9 cellular contexts compared by ENCODE assay signal in genomic region chr16:89316701-89317100, GRCh38.
DNase-seq lines count a peak whose midpoint lies in the region; ATAC-seq, FAIRE-seq and TF ChIP-seq lines count a peak whose summit lies in the region.
"Had no signal": no experiment of that assay in that cellular context is flagged by ENCODE, and none has a peak within 500 bp of the region (broad histone marks: within the 10 kb centered on the region; RNA-seq: fewer than 3 reads in every experiment).

No MANE protein-coding gene starts in this region.

- BruUV-seq in K562 (replicated peaks; lab: Mats Ljungman, UMichigan), result no TSS peak

- TF ChIP-seq CTCF in AG04450 (IDR thresholded peaks at IDR 0.05; ENCODE audit: low read depth, low read length), result no peak
- TF ChIP-seq CTCF in HEK293 (tag by site-specific recombination; IDR thresholded peaks at IDR 0.05), result no peak
- no peak for TF ChIP-seq CTCF in K562 (IDR thresholded peaks at IDR 0.05 in 2 of 3, conservative IDR thresholded peaks at IDR 0.05 in 1 of 3; ENCODE audit: insufficient read depth in 2 of 3, low read depth in 1 of 3, low read length in 3 of 3)
- no peak for TF ChIP-seq CTCF in testis (IDR thresholded peaks at IDR 0.05)

- in situ Hi-C loops in K562 (cut with MboI), result no loop called here
- in situ Hi-C loops in ACHN (cut with HindIII; ENCODE audit: low pct_ligation_motif_present, low pct_unique_long_range_greater_than_20kb, low sequenced_read_pairs), result no loop called here

- peak overlapping the region in 1 of 2 experiments; percentile 66; a peak in 1 of 4 replicates for H3K9ac ChIP-seq in K562 (ENCODE audit: insufficient read depth in 1 of 2, low read depth in 2 of 2, low read length in 2 of 2)

- no peak overlapping the region for H3K4me3 ChIP-seq in AG04450 (ENCODE audit: low read depth, low read length)
- H3K4me3 ChIP-seq in HEK293 (ENCODE audit: low read depth, low read length), result no peak overlapping the region
- no peak overlapping the region for H3K4me3 ChIP-seq in K562
- H3K4me3 ChIP-seq in testis, result no peak overlapping the region

- peaks cover 99% of the 10 kb centered on the region for H3K79me2 ChIP-seq in K562 (ENCODE audit: control insufficient read depth, insufficient read depth, low read length)

- peak overlapping the region; percentile 93 to 99 (median 98) for H3K27ac Mint-ChIP-seq in naive thymus-derived CD8-positive, alpha-beta T cell

- H3K36me3 ChIP-seq in HEK293 (ENCODE audit: control insufficient read depth in 2 of 2, insufficient read depth in 1 of 2, low read length in 2 of 2) (peaks cover 0 to 53% of the 10 kb centered on the region in 2 experiments; a peak in 1 of 3 replicates), K562 (ENCODE audit: control insufficient read depth, insufficient read depth, low read length) (peaks cover 63% of the 10 kb centered on the region; the same call in 2 of the 3 replicates), testis (ENCODE audit: low read depth, missing control alignments) (no peaks in the 10 kb centered on the region)

- peaks cover 66% of the 10 kb centered on the region for H4K20me1 ChIP-seq in K562 (replicated peaks; ENCODE audit: control insufficient read depth, insufficient read depth, low read length)

- H3K4me1 Mint-ChIP-seq in naive thymus-derived CD8-positive, alpha-beta T cell, result peaks cover 48 to 99% (median 94%) of the 10 kb centered on the region in 4 donors

- H3K27ac ChIP-seq in AG04450 (ENCODE audit: low read depth, low read length), result peak overlapping the region; percentile 52
- H3K27ac ChIP-seq in HEK293 (ENCODE audit: extremely low read depth, low read depth, low read length), result no peak overlapping the region
- H3K27ac ChIP-seq in K562 (ENCODE audit: extremely low read depth, low read depth, low read length), result no peak overlapping the region
- H3K27ac ChIP-seq in testis, result no peak overlapping the region

- H3K9me3 ChIP-seq in AG04450 (ENCODE audit: control insufficient read depth, insufficient read depth, low read length) (peaks cover 13% of the 10 kb centered on the region; the same call in 1 of the 2 replicates), HEK293 (ENCODE audit: control insufficient read depth, insufficient read depth, low read depth, low read length) (no peaks in the 10 kb centered on the region), K562 (replicated peaks; ENCODE audit: control insufficient read depth, insufficient read depth, low read depth, low read length) (no peaks in the 10 kb centered on the region), testis (no peaks in the 10 kb centered on the region)

- H3K4me1 ChIP-seq in HEK293 (ENCODE audit: control insufficient read depth, insufficient read depth, low read length) (peaks cover 18% of the 10 kb centered on the region), K562 (replicated peaks in 1 of 2; ENCODE audit: control insufficient read depth in 2 of 2, insufficient read depth in 2 of 2, low read length in 2 of 2) (peaks cover 50 to 82% of the 10 kb centered on the region in 2 experiments), testis (peaks cover 33% of the 10 kb centered on the region)

- no peak for FAIRE-seq in K562 (lab: Jason Lieb, UNC)

- POLR2A ChIA-PET in AG04450 (lab: Yijun Ruan, JAX), result no interaction called here
- POLR2A ChIA-PET in HEK293 (lab: Yijun Ruan, JAX), result no interaction called here
- POLR2A ChIA-PET in K562 (lab: Yijun Ruan, JAX), result interaction anchor here (0.7 to 1.6 kb wide), 3 partner anchors 9 to 242 kb away, joined by 3 to 4 read pairs (median 3); no protein-coding TSS in a partner anchor
- POLR2A ChIA-PET in naive thymus-derived CD8-positive, alpha-beta T cell (lab: Charles Lee), result interaction anchor here (0.7 to 2.8 kb wide), 11 partner anchors 7 to 192 kb away, joined by 3 to 17 read pairs (median 7); partner anchors contain the start of gene SPG7

- H3K9me1 ChIP-seq in K562 (ENCODE audit: control insufficient read depth, insufficient read depth, low read length), result peaks cover 34% of the 10 kb centered on the region

- DNase-seq in AG04450 (ENCODE audit: low read depth, low spot score), result no peak
- DNase-seq in K562 (ENCODE audit: extremely low read depth in 1 of 4, low spot score in 3 of 4), result no peak
- DNase-seq in naive thymus-derived CD8-positive, alpha-beta T cell, result no peak
- no peak for DNase-seq in testis
- DNase-seq in ACHN, result no peak
- DNase-seq in NCI-H2107 (lab: John Stamatoyannopoulos, UW), result no peak
- no peak for DNase-seq in globus pallidus (ENCODE audit: low spot score)
- DNase-seq: NCI-H2171 had no signal

- peak overlapping the region; percentile 70 to 90 (median 84) for H3K4me3 Mint-ChIP-seq in naive thymus-derived CD8-positive, alpha-beta T cell

- WGBS in K562 (ENCODE audit: insufficient coverage, low coverage, missing lambda C conversion rate), result 90% methylated on average over 10 of the region's 14 CpGs
- WGBS in testis, 2 donors, result 92% methylated on average over 14 of the region's 14 CpGs

- CTCF ChIA-PET in AG04450 (lab: Charles Lee) (no interaction called here), HEK293 (lab: Yijun Ruan, JAX) (interaction anchor here (0.5 to 0.6 kb wide), 3 partner anchors 9 to 217 kb away, joined by 3 read pairs; no protein-coding TSS in a partner anchor), K562 (lab: Yijun Ruan, JAX; ENCODE audit: low intra/inter-chr PET ratio) (interaction anchor here (0.6 kb wide), 1 partner anchor 44 kb away, joined by 3 read pairs; no protein-coding TSS in a partner anchor)

- no peaks in the 10 kb centered on the region for H3K27me3 Mint-ChIP-seq in naive thymus-derived CD8-positive, alpha-beta T cell

- H3K9me3 Mint-ChIP-seq in naive thymus-derived CD8-positive, alpha-beta T cell, result no peaks in the 10 kb centered on the region

- no peak for TF ChIP-seq POLR2A in K562 (conservative IDR thresholded peaks at IDR 0.05)
- no peak for TF ChIP-seq POLR2A in testis (IDR thresholded peaks at IDR 0.05)

- 0 out of 2 replicates have a peak overlapping the region, but pooled peaks have one; percentile 51 for H3K4me2 ChIP-seq in K562 (ENCODE audit: insufficient read depth, low read length)

- no peak for ATAC-seq in K562
- no peak for ATAC-seq in naive thymus-derived CD8-positive, alpha-beta T cell

- no peak for TF ChIP-seq RAD21 in K562 (CRISPR knock-in tag; conservative IDR thresholded peaks at IDR 0.05 in 1 of 2, IDR thresholded peaks at IDR 0.05 in 1 of 2)

- H3K36me3 Mint-ChIP-seq in naive thymus-derived CD8-positive, alpha-beta T cell, result peaks cover 0 to 17% (median 0%) of the 10 kb centered on the region in 3 donors

- intact Hi-C loops in K562 (cut with micrococcal nuclease) (no loop called here), testis (cut with DNase I; ENCODE audit: low total_unique reads) (no loop called here)

- H2AFZ ChIP-seq in K562 (ENCODE audit: low read depth, low read length), result no peak overlapping the region

- no peaks in the 10 kb centered on the region for H3K27me3 ChIP-seq in AG04450 (ENCODE audit: control insufficient read depth, insufficient read depth, low read length)
- no peaks in the 10 kb centered on the region for H3K27me3 ChIP-seq in K562 (ENCODE audit: control insufficient read depth in 2 of 2, insufficient read depth in 2 of 2, low read length in 2 of 2)
- H3K27me3 ChIP-seq in testis, result no peaks in the 10 kb centered on the region

- no peak for TF ChIP-seq EP300 in K562 (IDR thresholded peaks at IDR 0.05; ENCODE audit: low read length)

TF ChIP-seq in HEK293, 187 proteins besides CTCF, POLR2A, EP300 and RAD21 (continues in another document):
- TF ChIP-seq ZNF112 (tag by site-specific recombination; IDR thresholded peaks at IDR 0.05), result no peak
- no peak for TF ChIP-seq ZNF585B (tag by site-specific recombination; IDR thresholded peaks at IDR 0.05)
- no peak for TF ChIP-seq ZFP69B (tag by site-specific recombination; IDR thresholded peaks at IDR 0.05)
- no peak for TF ChIP-seq ZNF26 (tag by site-specific recombination; IDR thresholded peaks at IDR 0.05)
- TF ChIP-seq ZNF76 (tag by site-specific recombination; IDR thresholded peaks at IDR 0.05; ENCODE audit: borderline replicate concordance, low read depth), result no peak
- TF ChIP-seq ZNF169 (tag by site-specific recombination; IDR thresholded peaks at IDR 0.05), result no peak
- 0 out of 2 replicates have a peak, but pooled peaks have one; percentile 8 for TF ChIP-seq KLF1 (tag by site-specific recombination; IDR thresholded peaks at IDR 0.05)

TF ChIP-seq in K562, 482 proteins besides CTCF, POLR2A, EP300 and RAD21:
- no peak for TF ChIP-seq CBX2 (IDR thresholded peaks at IDR 0.05; ENCODE audit: insufficient read depth, low read length, poor library complexity, severe bottlenecking)
- no peak for TF ChIP-seq RBM15 (IDR thresholded peaks at IDR 0.05; ENCODE audit: insufficient read depth, low read length)
- no peak for TF ChIP-seq TCFL5 (CRISPR knock-in tag; conservative IDR thresholded peaks at IDR 0.05)
- TF ChIP-seq CSDE1 (IDR thresholded peaks at IDR 0.05), result no peak

Comparison
In these comparisons a context has a peak if more than half of its experiments do, and no peak if none do; other contexts are left out.
1. POLR2A ChIA-PET loops: an anchor here in K562 (0.7 to 1.6 kb wide) and naive thymus-derived CD8-positive, alpha-beta T cell (0.7 to 2.8 kb wide); none called in AG04450 and HEK293.